Comparison of ENCODE assay signal across 22 cellular contexts in genomic region chr4:183244506-183244905, GRCh38.
"Had no signal": no experiment of that assay in that cellular context is flagged by ENCODE, and none has a peak within 500 bp of the region (broad histone marks: within the 10 kb centered on the region; RNA-seq: fewer than 3 reads in every experiment).

No MANE protein-coding gene starts in this region.

- H3K36me3 ChIP-seq: Peyer's patch had no signal

- H3K4me3 ChIP-seq: Peyer's patch, SJCRH30 had no signal

- H3K4me3 Mint-ChIP-seq: activated CD4-positive, alpha-beta memory T cell treated with anti-CD3 and anti-CD28 coated beads, Interleukin-2, amount 10 ng/mL, durations not matched to agents 7 days and 5 days; activated CD4-positive, alpha-beta T cell treated with anti-CD3 and anti-CD28 coated beads for 36 hours; activated naive CD4-positive, alpha-beta T cell treated with anti-CD3 and anti-CD28 coated beads, Interleukin-2, amount 10 ng/mL, durations not matched to agents 7 days and 5 days; activated naive CD8-positive, alpha-beta T cell treated with anti-CD3 and anti-CD28 coated beads for 36 hours; activated T-helper 17 cell treated with anti-CD3 and anti-CD28 coated beads, Interleukin-2, amount 50 U/mL, for 72 hours; T-helper 1 cell treated with Interleukin-12 subunit alpha and Interleukin-12 subunit beta and Interleukin-4 antibody, amounts not matched to agents 30 μg/mL and 1 μg/mL, for 36 hours had no signal

- H3K4me2 ChIP-seq: SK-N-SH had no signal

- H3K27me3 Mint-ChIP-seq: activated CD4-positive, alpha-beta T cell treated with anti-CD3 and anti-CD28 coated beads for 36 hours; activated naive CD4-positive, alpha-beta T cell treated with anti-CD3 and anti-CD28 coated beads, Interleukin-2, amount 10 ng/mL, durations not matched to agents 7 days and 5 days; activated naive CD8-positive, alpha-beta T cell treated with anti-CD3 and anti-CD28 coated beads for 36 hours; activated T-helper 17 cell treated with anti-CD3 and anti-CD28 coated beads, Interleukin-2, amount 50 U/mL, for 72 hours had no signal

- ATAC-seq: activated CD4-positive, alpha-beta T cell treated with anti-CD3 and anti-CD28 coated beads for 36 hours; activated T-helper 17 cell treated with anti-CD3 and anti-CD28 coated beads, Interleukin-2, amount 50 U/mL, for 72 hours had no signal

- H3K9me3 ChIP-seq: Peyer's patch, SJCRH30, SK-N-SH had no signal

- H3K4me1 Mint-ChIP-seq: activated CD4-positive, alpha-beta memory T cell treated with anti-CD3 and anti-CD28 coated beads, Interleukin-2, amount 10 ng/mL, durations not matched to agents 7 days and 5 days; activated CD4-positive, alpha-beta T cell treated with anti-CD3 and anti-CD28 coated beads for 36 hours; activated naive CD4-positive, alpha-beta T cell treated with anti-CD3 and anti-CD28 coated beads, Interleukin-2, amount 10 ng/mL, durations not matched to agents 7 days and 5 days; activated naive CD8-positive, alpha-beta T cell treated with anti-CD3 and anti-CD28 coated beads for 36 hours; activated T-helper 17 cell treated with anti-CD3 and anti-CD28 coated beads, Interleukin-2, amount 50 U/mL, for 72 hours had no signal

- H3K27ac ChIP-seq: Peyer's patch, RWPE1, SJCRH30 had no signal

- H3K9ac ChIP-seq: SK-N-SH had no signal

- DNase-seq: activated CD4-positive, alpha-beta memory T cell treated with anti-CD3 and anti-CD28 coated beads, Interleukin-2, amount 10 ng/mL, durations not matched to agents 7 days and 5 days; activated CD4-positive, alpha-beta T cell treated with anti-CD3 and anti-CD28 coated beads for 36 hours; activated CD4-positive, alpha-beta T cell treated with anti-CD3 and anti-CD28 coated beads, Interleukin-2, amount 50 U/mL, for 1 hour; activated gamma-delta T cell treated with Interleukin-2 at 50 U/mL for 16 hours; activated naive CD4-positive, alpha-beta T cell treated with anti-CD3 and anti-CD28 coated beads, Interleukin-2, amount 10 ng/mL, durations not matched to agents 7 days and 5 days; activated naive CD8-positive, alpha-beta T cell treated with anti-CD3 and anti-CD28 coated beads for 36 hours; activated T-cell treated with anti-CD3 and anti-CD28 coated beads for 4 hours; activated T-cell treated with anti-CD3 and anti-CD28 coated beads, Interleukin-2, amount 50 U/mL, for 48 hours; Kasumi-1; KBM-7; NCI-H146; NCI-H187 treated with DMSO at 0.1 percent for 48 hours; NCI-H2081 treated with DMSO at 0.1 percent for 48 hours; NCI-H446; OCI-M1; Peyer's patch; Right ventricle myocardium superior; SJCRH30; SK-N-SH had no signal

- H3K27ac Mint-ChIP-seq: activated CD4-positive, alpha-beta memory T cell treated with anti-CD3 and anti-CD28 coated beads, Interleukin-2, amount 10 ng/mL, durations not matched to agents 7 days and 5 days; activated CD4-positive, alpha-beta T cell treated with anti-CD3 and anti-CD28 coated beads for 36 hours; activated naive CD4-positive, alpha-beta T cell treated with anti-CD3 and anti-CD28 coated beads, Interleukin-2, amount 10 ng/mL, durations not matched to agents 7 days and 5 days; activated naive CD8-positive, alpha-beta T cell treated with anti-CD3 and anti-CD28 coated beads for 36 hours; activated T-helper 17 cell treated with anti-CD3 and anti-CD28 coated beads, Interleukin-2, amount 50 U/mL, for 72 hours; T-helper 1 cell treated with Interleukin-12 subunit alpha and Interleukin-12 subunit beta and Interleukin-4 antibody, amounts not matched to agents 30 μg/mL and 1 μg/mL, for 36 hours had no signal

- H3K27me3 ChIP-seq: Peyer's patch, SJCRH30 had no signal

- H3K9me3 Mint-ChIP-seq: activated CD4-positive, alpha-beta memory T cell treated with anti-CD3 and anti-CD28 coated beads, Interleukin-2, amount 10 ng/mL, durations not matched to agents 7 days and 5 days; activated naive CD4-positive, alpha-beta T cell treated with anti-CD3 and anti-CD28 coated beads, Interleukin-2, amount 10 ng/mL, durations not matched to agents 7 days and 5 days; activated naive CD8-positive, alpha-beta T cell treated with anti-CD3 and anti-CD28 coated beads for 36 hours; activated T-helper 17 cell treated with anti-CD3 and anti-CD28 coated beads, Interleukin-2, amount 50 U/mL, for 72 hours; T-helper 1 cell treated with Interleukin-12 subunit alpha and Interleukin-12 subunit beta and Interleukin-4 antibody, amounts not matched to agents 30 μg/mL and 1 μg/mL, for 36 hours had no signal

- H3K36me3 Mint-ChIP-seq: activated naive CD4-positive, alpha-beta T cell treated with anti-CD3 and anti-CD28 coated beads, Interleukin-2, amount 10 ng/mL, durations not matched to agents 7 days and 5 days; activated naive CD8-positive, alpha-beta T cell treated with anti-CD3 and anti-CD28 coated beads for 36 hours had no signal

- H3K9me2 ChIP-seq: SK-N-SH had no signal
